8 cellular contexts compared by ENCODE assay signal in genomic region chr17:27352481-27353460, GRCh38. TPM values are rescaled to one million over a fixed set of nuclear protein-coding genes. Genes with fewer than 3 reads are reported as not detected.
DNase-seq lines count a peak whose midpoint lies in the region; ATAC-seq and TF ChIP-seq lines count a peak whose summit lies in the region.

No MANE protein-coding gene starts in this region.

- H3K4me2 ChIP-seq in SK-N-SH = peak overlapping the region; percentile 92

- intact Hi-C loops in sigmoid colon (cut with DNase I) = loop anchor here (1.0 to 5.0 kb wide), 4 partner anchors 104 to 300 kb away; partner anchors contain the start of gene KSR1

- H3F3A ChIP-seq in SK-N-SH (replicated peaks; ENCODE audit: insufficient read depth) = peaks cover 5% of the 10 kb centered on the region

- no peak for TF ChIP-seq RAD21 in SK-N-SH (IDR thresholded peaks at IDR 0.05; ENCODE audit: low read length)

- ATAC-seq in HG02870 (IDR thresholded peaks at IDR 0.05; ENCODE audit: unreplicated experiment) = no peak

- TF ChIP-seq CTCF in GM12875 (IDR thresholded peaks at IDR 0.05; ENCODE audit: borderline replicate concordance, insufficient read depth, low read depth, low read length) (no peak), SK-N-SH (IDR thresholded peaks at IDR 0.05) (no peak), sigmoid colon (IDR thresholded peaks at IDR 0.05) (no peak), GM10266 (IDR thresholded peaks at IDR 0.05; ENCODE audit: control insufficient read depth, insufficient read depth, low read depth, missing control alignments) (no peak)

- peak overlapping the region; percentile 83 for H3K4me3 ChIP-seq in GM12875 (ENCODE audit: low read depth, low read length)
- peak overlapping the region; percentile 65 to 82 for H3K4me3 ChIP-seq in SK-N-SH (ENCODE audit: low read depth in 2 of 2, low read length in 1 of 2)
- peak overlapping the region; percentile 46 to 68 (median 60) for H3K4me3 ChIP-seq in sigmoid colon

- no peaks in the 10 kb centered on the region for H4K20me1 ChIP-seq in SK-N-SH (ENCODE audit: insufficient read depth)

- no peaks in the 10 kb centered on the region for H3K9me2 ChIP-seq in SK-N-SH

- POLR2A ChIA-PET in SK-N-SH (lab: Yijun Ruan, JAX) = no interaction called here

- DNase-seq in SK-N-SH = no peak
- DNase-seq in fibroblast of peridontal ligament (ENCODE audit: extremely low read depth) = peak; percentile 60
- DNase-seq in sigmoid colon = peak; percentile 64
- DNase-seq in globus pallidus (ENCODE audit: low spot score) = no peak
- no peak for DNase-seq in GM10266 (ENCODE audit: extremely low spot score)
- DNase-seq in activated CD8-positive, alpha-beta memory T cell treated with anti-CD3 and anti-CD28 coated beads, Interleukin-2, amount 50 U/mL, for 4 hours = no peak

- peak overlapping the region; percentile 83 to 88 for H3K27ac ChIP-seq in SK-N-SH (ENCODE audit: low read depth in 2 of 2, low read length in 1 of 2)
- H3K27ac ChIP-seq in sigmoid colon = peak overlapping the region; percentile 87 to 96 (median 92)

- H2AFZ ChIP-seq in SK-N-SH (ENCODE audit: low read depth) = 0 out of 2 replicates have a peak overlapping the region, but pooled peaks have one; percentile 46

- no peak for TF ChIP-seq EP300 in SK-N-SH (IDR thresholded peaks at IDR 0.05; ENCODE audit: borderline replicate concordance in 1 of 2, low read depth in 1 of 2, low read length in 1 of 2)
- no peak for TF ChIP-seq EP300 in sigmoid colon (IDR thresholded peaks at IDR 0.05)

- peaks cover 10% of the 10 kb centered on the region; the same call in 1 of the 2 replicates for H3K79me2 ChIP-seq in SK-N-SH (ENCODE audit: insufficient read depth)

- peak overlapping the region; percentile 99 for H3K9ac ChIP-seq in SK-N-SH

- H3K27me3 ChIP-seq in SK-N-SH (ENCODE audit: insufficient read depth) = no peaks in the 10 kb centered on the region
- H3K27me3 ChIP-seq in sigmoid colon = no peaks in the 10 kb centered on the region

- CTCF ChIA-PET in SK-N-SH (lab: Yijun Ruan, JAX) = interaction anchor here (1.1 to 7.3 kb wide), 12 partner anchors 9 to 299 kb away, joined by 3 to 98 read pairs (median 8); partner anchors contain the start of gene KSR1

- H3K4me1 ChIP-seq in SK-N-SH (ENCODE audit: control insufficient read depth in 1 of 2, insufficient read depth in 2 of 2, low read depth in 1 of 2, low read length in 1 of 2) = peaks cover 0 to 11% of the 10 kb centered on the region in 2 experiments; a peak in 1 of 4 replicates
- peaks cover 0 to 29% (median 22%) of the 10 kb centered on the region in 4 donors for H3K4me1 ChIP-seq in sigmoid colon

- H3K36me3 ChIP-seq in SK-N-SH (replicated peaks in 1 of 2; ENCODE audit: control insufficient read depth in 1 of 2, insufficient read depth in 2 of 2, low read length in 1 of 2) (peaks cover 0 to 8% of the 10 kb centered on the region in 2 experiments), sigmoid colon (no peaks in the 10 kb centered on the region)

- 72% methylated on average over 16 of the region's 17 CpGs for WGBS in SK-N-SH (ENCODE audit: low lambda C conversion rate)
- 61% methylated on average over 17 of the region's 17 CpGs for WGBS in sigmoid colon, 2 donors

- H3K9me3 ChIP-seq in SK-N-SH (no peaks in the 10 kb centered on the region), sigmoid colon (no peaks in the 10 kb centered on the region)

- TF ChIP-seq POLR2A in sigmoid colon (IDR thresholded peaks at IDR 0.05) = no peak

TF ChIP-seq in SK-N-SH, 30 proteins besides CTCF, POLR2A, EP300 and RAD21:
- TF ChIP-seq REST (IDR thresholded peaks at IDR 0.05; ENCODE audit: low read depth, low read length) (no peak), JUND (IDR thresholded peaks at IDR 0.05) (no peak), ZBTB33 (IDR thresholded peaks at IDR 0.05; ENCODE audit: borderline replicate concordance, low read depth) (no peak), RFX5 (IDR thresholded peaks at IDR 0.05; ENCODE audit: low read length) (no peak), USF1 (IDR thresholded peaks at IDR 0.05; ENCODE audit: borderline replicate concordance, low read depth) (no peak)

RNA-seq across cellular contexts. Expression of gene WSB1, which starts 58.9 kb away (rescaled TPM):
- polyA plus RNA-seq in SK-N-SH (2012; rRNA removed) (204 and 261 TPM in 2 replicates), sigmoid colon (10 to 100 TPM; 23.4 to 65.2 (median 26.4) TPM)
- 68.2 and 73.8 TPM in 2 replicates for polyA plus RNA-seq in SK-N-SH (2012; cell fraction: cytosol; rRNA removed)
- 1,761 and 2,017 TPM in 2 replicates for polyA plus RNA-seq in SK-N-SH (2012; cell fraction: nucleus; rRNA removed)
- 100 to 1,000 TPM; 111 to 240 (median 188) TPM for total RNA-seq in sigmoid colon

Comparison
In these comparisons a context has a peak if more than half of its experiments do, and no peak if none do; other contexts are left out.
1. DNase-seq: peak in fibroblast of peridontal ligament (single experiment) and sigmoid colon (single experiment); none in SK-N-SH (single experiment), globus pallidus (single experiment), GM10266 (single experiment) and activated CD8-positive, alpha-beta memory T cell treated with anti-CD3 and anti-CD28 coated beads, Interleukin-2, amount 50 U/mL, for 4 hours (single experiment).
2. Peak in every context shown above with its lines, with median percentiles within 50 percentile points of each other: H3K4me3 ChIP-seq.